ENCODE assay signal across 1 cellular context in the genomic region with DNA sequence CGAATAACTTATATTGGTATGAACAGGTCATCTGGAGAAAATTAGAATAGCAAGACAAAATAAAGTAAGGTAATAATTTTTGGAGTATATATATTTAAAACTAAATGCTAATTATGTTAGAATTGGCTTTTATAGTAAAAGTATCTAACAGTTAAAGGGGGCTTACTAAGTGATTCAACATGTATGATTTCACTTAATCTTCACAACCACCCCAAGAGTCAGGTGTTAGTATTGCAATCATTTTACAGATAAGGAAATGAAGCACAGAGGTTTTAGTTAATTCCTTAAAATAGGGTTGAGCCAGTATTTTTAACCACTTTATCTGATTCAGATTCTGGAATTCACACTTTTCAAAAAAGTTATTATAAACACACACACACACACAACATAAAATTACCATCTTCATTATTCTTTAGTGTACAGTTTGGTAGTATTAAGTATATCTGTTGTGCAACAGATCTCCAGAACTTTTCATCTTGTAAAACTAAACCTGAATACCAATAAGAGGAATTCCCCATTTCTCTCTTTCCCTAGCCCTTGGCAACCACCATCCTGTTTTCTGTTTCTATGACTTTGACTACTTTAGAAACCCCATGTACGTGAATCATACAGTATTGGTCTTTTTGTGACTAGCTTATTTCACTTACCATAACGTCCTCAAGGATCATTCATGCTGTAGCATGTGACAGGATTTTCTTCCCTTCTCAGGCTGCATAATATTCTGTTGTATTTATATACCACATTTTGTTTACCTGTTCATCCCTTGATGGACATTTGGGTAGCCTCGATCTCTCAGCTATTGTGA.
TF ChIP-seq lines count a peak whose summit lies in the region.

No MANE protein-coding gene starts in this region.

TF ChIP-seq in HepG2, 621 proteins besides CTCF, POLR2A, EP300 and RAD21 (continued from another document and continues in another):
- TF ChIP-seq, protein P1, sequence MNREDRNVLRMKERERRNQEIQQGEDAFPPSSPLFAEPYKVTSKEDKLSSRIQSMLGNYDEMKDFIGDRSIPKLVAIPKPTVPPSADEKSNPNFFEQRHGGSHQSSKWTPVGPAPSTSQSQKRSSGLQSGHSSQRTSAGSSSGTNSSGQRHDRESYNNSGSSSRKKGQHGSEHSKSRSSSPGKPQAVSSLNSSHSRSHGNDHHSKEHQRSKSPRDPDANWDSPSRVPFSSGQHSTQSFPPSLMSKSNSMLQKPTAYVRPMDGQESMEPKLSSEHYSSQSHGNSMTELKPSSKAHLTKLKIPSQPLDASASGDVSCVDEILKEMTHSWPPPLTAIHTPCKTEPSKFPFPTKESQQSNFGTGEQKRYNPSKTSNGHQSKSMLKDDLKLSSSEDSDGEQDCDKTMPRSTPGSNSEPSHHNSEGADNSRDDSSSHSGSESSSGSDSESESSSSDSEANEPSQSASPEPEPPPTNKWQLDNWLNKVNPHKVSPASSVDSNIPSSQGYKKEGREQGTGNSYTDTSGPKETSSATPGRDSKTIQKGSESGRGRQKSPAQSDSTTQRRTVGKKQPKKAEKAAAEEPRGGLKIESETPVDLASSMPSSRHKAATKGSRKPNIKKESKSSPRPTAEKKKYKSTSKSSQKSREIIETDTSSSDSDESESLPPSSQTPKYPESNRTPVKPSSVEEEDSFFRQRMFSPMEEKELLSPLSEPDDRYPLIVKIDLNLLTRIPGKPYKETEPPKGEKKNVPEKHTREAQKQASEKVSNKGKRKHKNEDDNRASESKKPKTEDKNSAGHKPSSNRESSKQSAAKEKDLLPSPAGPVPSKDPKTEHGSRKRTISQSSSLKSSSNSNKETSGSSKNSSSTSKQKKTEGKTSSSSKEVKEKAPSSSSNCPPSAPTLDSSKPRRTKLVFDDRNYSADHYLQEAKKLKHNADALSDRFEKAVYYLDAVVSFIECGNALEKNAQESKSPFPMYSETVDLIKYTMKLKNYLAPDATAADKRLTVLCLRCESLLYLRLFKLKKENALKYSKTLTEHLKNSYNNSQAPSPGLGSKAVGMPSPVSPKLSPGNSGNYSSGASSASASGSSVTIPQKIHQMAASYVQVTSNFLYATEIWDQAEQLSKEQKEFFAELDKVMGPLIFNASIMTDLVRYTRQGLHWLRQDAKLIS (CRISPR knock-in tag; IDR thresholded peaks at IDR 0.05), result peak; percentile 88
- TF ChIP-seq ETV6 (CRISPR knock-in tag; conservative IDR thresholded peaks at IDR 0.05), result no peak
- TF ChIP-seq PRMT3 (CRISPR knock-in tag; IDR thresholded peaks at IDR 0.05; ENCODE audit: borderline replicate concordance, low read depth), result no peak
- TF ChIP-seq, protein P2, sequence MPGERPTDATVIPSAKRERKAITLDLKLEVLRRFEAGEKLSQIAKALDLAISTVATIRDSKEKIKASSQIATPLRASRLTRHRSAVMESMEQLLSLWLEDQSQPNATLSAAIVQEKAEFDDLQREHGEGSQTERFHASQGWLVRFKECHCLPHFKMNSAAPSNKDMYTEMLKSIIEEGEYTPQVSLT (CRISPR knock-in tag; IDR thresholded peaks at IDR 0.05; ENCODE audit: borderline replicate concordance, low read depth), result no peak
- TF ChIP-seq KLF12 (CRISPR knock-in tag; IDR thresholded peaks at IDR 0.05; ENCODE audit: borderline replicate concordance), result no peak
- TF ChIP-seq SRSF9 (IDR thresholded peaks at IDR 0.05; ENCODE audit: borderline replicate concordance, insufficient read depth, low read depth, low read length, poor library complexity, severe bottlenecking), result no peak
- TF ChIP-seq, protein P3, sequence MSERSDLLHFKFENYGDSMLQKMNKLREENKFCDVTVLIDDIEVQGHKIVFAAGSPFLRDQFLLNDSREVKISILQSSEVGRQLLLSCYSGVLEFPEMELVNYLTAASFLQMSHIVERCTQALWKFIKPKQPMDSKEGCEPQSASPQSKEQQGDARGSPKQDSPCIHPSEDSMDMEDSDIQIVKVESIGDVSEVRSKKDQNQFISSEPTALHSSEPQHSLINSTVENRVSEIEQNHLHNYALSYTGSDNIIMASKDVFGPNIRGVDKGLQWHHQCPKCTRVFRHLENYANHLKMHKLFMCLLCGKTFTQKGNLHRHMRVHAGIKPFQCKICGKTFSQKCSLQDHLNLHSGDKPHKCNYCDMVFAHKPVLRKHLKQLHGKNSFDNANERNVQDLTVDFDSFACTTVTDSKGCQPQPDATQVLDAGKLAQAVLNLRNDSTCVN (CRISPR knock-in tag; IDR thresholded peaks at IDR 0.05; ENCODE audit: borderline replicate concordance), result no peak
- TF ChIP-seq, protein P4, sequence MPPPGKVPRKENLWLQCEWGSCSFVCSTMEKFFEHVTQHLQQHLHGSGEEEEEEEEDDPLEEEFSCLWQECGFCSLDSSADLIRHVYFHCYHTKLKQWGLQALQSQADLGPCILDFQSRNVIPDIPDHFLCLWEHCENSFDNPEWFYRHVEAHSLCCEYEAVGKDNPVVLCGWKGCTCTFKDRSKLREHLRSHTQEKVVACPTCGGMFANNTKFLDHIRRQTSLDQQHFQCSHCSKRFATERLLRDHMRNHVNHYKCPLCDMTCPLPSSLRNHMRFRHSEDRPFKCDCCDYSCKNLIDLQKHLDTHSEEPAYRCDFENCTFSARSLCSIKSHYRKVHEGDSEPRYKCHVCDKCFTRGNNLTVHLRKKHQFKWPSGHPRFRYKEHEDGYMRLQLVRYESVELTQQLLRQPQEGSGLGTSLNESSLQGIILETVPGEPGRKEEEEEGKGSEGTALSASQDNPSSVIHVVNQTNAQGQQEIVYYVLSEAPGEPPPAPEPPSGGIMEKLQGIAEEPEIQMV (CRISPR knock-in tag; IDR thresholded peaks at IDR 0.05; ENCODE audit: low read depth), result no peak
- no peak for TF ChIP-seq CBFB (CRISPR knock-in tag; IDR thresholded peaks at IDR 0.05)
- no peak for TF ChIP-seq PHF21A (CRISPR knock-in tag; IDR thresholded peaks at IDR 0.05)
- TF ChIP-seq MBD4 (IDR thresholded peaks at IDR 0.05; ENCODE audit: borderline replicate concordance, low read length), result 0 out of 2 replicates have a peak, but pooled peaks have one; percentile 10
- TF ChIP-seq ELF4 (CRISPR knock-in tag; IDR thresholded peaks at IDR 0.05; ENCODE audit: borderline replicate concordance), result no peak
- no peak for TF ChIP-seq MIER3 (CRISPR knock-in tag; IDR thresholded peaks at IDR 0.05; ENCODE audit: borderline replicate concordance)
- no peak for TF ChIP-seq ZNF468 (CRISPR knock-in tag; IDR thresholded peaks at IDR 0.05)
- TF ChIP-seq, protein P5, sequence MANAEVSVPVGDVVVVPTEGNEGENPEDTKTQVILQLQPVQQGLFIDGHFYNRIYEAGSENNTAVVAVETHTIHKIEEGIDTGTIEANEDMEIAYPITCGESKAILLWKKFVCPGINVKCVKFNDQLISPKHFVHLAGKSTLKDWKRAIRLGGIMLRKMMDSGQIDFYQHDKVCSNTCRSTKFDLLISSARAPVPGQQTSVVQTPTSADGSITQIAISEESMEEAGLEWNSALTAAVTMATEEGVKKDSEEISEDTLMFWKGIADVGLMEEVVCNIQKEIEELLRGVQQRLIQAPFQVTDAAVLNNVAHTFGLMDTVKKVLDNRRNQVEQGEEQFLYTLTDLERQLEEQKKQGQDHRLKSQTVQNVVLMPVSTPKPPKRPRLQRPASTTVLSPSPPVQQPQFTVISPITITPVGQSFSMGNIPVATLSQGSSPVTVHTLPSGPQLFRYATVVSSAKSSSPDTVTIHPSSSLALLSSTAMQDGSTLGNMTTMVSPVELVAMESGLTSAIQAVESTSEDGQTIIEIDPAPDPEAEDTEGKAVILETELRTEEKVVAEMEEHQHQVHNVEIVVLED (CRISPR knock-in tag; IDR thresholded peaks at IDR 0.05; ENCODE audit: borderline replicate concordance), result no peak
- TF ChIP-seq MED8 (CRISPR knock-in tag; IDR thresholded peaks at IDR 0.05; ENCODE audit: insufficient replicate concordance), result no peak
- TF ChIP-seq ZMYM4 (CRISPR knock-in tag; IDR thresholded peaks at IDR 0.05), result no peak
- no peak for TF ChIP-seq RORA (CRISPR knock-in tag; IDR thresholded peaks at IDR 0.05)
- TF ChIP-seq NFRKB (IDR thresholded peaks at IDR 0.05), result no peak
- no peak for TF ChIP-seq HOXD1 (CRISPR knock-in tag; IDR thresholded peaks at IDR 0.05)
- TF ChIP-seq, protein P6, sequence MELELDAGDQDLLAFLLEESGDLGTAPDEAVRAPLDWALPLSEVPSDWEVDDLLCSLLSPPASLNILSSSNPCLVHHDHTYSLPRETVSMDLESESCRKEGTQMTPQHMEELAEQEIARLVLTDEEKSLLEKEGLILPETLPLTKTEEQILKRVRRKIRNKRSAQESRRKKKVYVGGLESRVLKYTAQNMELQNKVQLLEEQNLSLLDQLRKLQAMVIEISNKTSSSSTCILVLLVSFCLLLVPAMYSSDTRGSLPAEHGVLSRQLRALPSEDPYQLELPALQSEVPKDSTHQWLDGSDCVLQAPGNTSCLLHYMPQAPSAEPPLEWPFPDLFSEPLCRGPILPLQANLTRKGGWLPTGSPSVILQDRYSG (CRISPR knock-in tag; IDR thresholded peaks at IDR 0.05), result no peak
- TF ChIP-seq SOX13 (IDR thresholded peaks at IDR 0.05), result no peak
- TF ChIP-seq SOX13 (CRISPR knock-in tag; conservative IDR thresholded peaks at IDR 0.05 in 1 of 2, IDR thresholded peaks at IDR 0.05 in 1 of 2), result no peak
- no peak for TF ChIP-seq ZNF75D (CRISPR knock-in tag; IDR thresholded peaks at IDR 0.05; ENCODE audit: borderline replicate concordance)
- no peak for TF ChIP-seq ISX (CRISPR knock-in tag; conservative IDR thresholded peaks at IDR 0.05)
- no peak for TF ChIP-seq SMYD3 (CRISPR knock-in tag; IDR thresholded peaks at IDR 0.05)
- no peak for TF ChIP-seq ZNF644 (CRISPR knock-in tag; IDR thresholded peaks at IDR 0.05; ENCODE audit: low read depth)
- no peak for TF ChIP-seq BHLHE40 (IDR thresholded peaks at IDR 0.05; ENCODE audit: low read length)
- no peak for TF ChIP-seq MEIS1 (CRISPR knock-in tag; IDR thresholded peaks at IDR 0.05; ENCODE audit: borderline replicate concordance)
- no peak for TF ChIP-seq NONO (IDR thresholded peaks at IDR 0.05)
- TF ChIP-seq NONO (CRISPR knock-in tag; conservative IDR thresholded peaks at IDR 0.05), result no peak
- TF ChIP-seq, protein P7, sequence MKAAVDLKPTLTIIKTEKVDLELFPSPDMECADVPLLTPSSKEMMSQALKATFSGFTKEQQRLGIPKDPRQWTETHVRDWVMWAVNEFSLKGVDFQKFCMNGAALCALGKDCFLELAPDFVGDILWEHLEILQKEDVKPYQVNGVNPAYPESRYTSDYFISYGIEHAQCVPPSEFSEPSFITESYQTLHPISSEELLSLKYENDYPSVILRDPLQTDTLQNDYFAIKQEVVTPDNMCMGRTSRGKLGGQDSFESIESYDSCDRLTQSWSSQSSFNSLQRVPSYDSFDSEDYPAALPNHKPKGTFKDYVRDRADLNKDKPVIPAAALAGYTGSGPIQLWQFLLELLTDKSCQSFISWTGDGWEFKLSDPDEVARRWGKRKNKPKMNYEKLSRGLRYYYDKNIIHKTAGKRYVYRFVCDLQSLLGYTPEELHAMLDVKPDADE (CRISPR knock-in tag; IDR thresholded peaks at IDR 0.05), result no peak
- TF ChIP-seq AKAP8 (CRISPR knock-in tag; IDR thresholded peaks at IDR 0.05), result no peak
- TF ChIP-seq, protein P8, sequence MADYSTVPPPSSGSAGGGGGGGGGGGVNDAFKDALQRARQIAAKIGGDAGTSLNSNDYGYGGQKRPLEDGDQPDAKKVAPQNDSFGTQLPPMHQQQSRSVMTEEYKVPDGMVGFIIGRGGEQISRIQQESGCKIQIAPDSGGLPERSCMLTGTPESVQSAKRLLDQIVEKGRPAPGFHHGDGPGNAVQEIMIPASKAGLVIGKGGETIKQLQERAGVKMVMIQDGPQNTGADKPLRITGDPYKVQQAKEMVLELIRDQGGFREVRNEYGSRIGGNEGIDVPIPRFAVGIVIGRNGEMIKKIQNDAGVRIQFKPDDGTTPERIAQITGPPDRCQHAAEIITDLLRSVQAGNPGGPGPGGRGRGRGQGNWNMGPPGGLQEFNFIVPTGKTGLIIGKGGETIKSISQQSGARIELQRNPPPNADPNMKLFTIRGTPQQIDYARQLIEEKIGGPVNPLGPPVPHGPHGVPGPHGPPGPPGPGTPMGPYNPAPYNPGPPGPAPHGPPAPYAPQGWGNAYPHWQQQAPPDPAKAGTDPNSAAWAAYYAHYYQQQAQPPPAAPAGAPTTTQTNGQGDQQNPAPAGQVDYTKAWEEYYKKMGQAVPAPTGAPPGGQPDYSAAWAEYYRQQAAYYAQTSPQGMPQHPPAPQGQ (CRISPR knock-in tag; IDR thresholded peaks at IDR 0.05; ENCODE audit: borderline replicate concordance), result no peak
- TF ChIP-seq HOXA3 (CRISPR knock-in tag; IDR thresholded peaks at IDR 0.05), result no peak
- no peak for TF ChIP-seq TCF7L2 (IDR thresholded peaks at IDR 0.05; ENCODE audit: low read depth, low read length)
- TF ChIP-seq ZZZ3 (CRISPR knock-in tag; IDR thresholded peaks at IDR 0.05; ENCODE audit: borderline replicate concordance), result no peak
- TF ChIP-seq ZNF501 (CRISPR knock-in tag; IDR thresholded peaks at IDR 0.05), result no peak
- TF ChIP-seq GZF1 (CRISPR knock-in tag; IDR thresholded peaks at IDR 0.05), result no peak
- TF ChIP-seq, protein P9, sequence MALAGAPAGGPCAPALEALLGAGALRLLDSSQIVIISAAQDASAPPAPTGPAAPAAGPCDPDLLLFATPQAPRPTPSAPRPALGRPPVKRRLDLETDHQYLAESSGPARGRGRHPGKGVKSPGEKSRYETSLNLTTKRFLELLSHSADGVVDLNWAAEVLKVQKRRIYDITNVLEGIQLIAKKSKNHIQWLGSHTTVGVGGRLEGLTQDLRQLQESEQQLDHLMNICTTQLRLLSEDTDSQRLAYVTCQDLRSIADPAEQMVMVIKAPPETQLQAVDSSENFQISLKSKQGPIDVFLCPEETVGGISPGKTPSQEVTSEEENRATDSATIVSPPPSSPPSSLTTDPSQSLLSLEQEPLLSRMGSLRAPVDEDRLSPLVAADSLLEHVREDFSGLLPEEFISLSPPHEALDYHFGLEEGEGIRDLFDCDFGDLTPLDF (CRISPR knock-in tag; IDR thresholded peaks at IDR 0.05), result no peak
- peak; percentile 86 for TF ChIP-seq RBM22 (optimal IDR thresholded peaks at IDR 0.05; ENCODE audit: low read length)
- TF ChIP-seq SP140L (CRISPR knock-in tag; IDR thresholded peaks at IDR 0.05; ENCODE audit: borderline replicate concordance), result no peak
- TF ChIP-seq, protein P10, sequence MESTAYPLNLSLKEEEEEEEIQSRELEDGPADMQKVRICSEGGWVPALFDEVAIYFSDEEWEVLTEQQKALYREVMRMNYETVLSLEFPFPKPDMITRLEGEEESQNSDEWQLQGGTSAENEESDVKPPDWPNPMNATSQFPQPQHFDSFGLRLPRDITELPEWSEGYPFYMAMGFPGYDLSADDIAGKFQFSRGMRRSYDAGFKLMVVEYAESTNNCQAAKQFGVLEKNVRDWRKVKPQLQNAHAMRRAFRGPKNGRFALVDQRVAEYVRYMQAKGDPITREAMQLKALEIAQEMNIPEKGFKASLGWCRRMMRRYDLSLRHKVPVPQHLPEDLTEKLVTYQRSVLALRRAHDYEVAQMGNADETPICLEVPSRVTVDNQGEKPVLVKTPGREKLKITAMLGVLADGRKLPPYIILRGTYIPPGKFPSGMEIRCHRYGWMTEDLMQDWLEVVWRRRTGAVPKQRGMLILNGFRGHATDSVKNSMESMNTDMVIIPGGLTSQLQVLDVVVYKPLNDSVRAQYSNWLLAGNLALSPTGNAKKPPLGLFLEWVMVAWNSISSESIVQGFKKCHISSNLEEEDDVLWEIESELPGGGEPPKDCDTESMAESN (CRISPR knock-in tag; conservative IDR thresholded peaks at IDR 0.05), result no peak
- no peak for TF ChIP-seq ZNF790 (CRISPR knock-in tag; IDR thresholded peaks at IDR 0.05; ENCODE audit: borderline replicate concordance)
